In genomic region chr14:101113108-101113612, GRCh38 we compare ENCODE assay signal across 15 cellular contexts.
"Had no signal": no experiment of that assay in that cellular context is flagged by ENCODE, and none has a peak within 500 bp of the region (broad histone marks: within the 10 kb centered on the region; RNA-seq: fewer than 3 reads in every experiment).

No MANE protein-coding gene starts in this region.

- ATAC-seq: activated T-cell treated with anti-CD3 and anti-CD28 coated beads, Interleukin-2, amount 50 U/mL, for 72 hours; naive thymus-derived CD4-positive, alpha-beta T cell; upper lobe of right lung had no signal

- H3K36me3 ChIP-seq: esophagus squamous epithelium, upper lobe of right lung had no signal

- H3K27me3 ChIP-seq: esophagus squamous epithelium, upper lobe of right lung had no signal

- H3K4me1 ChIP-seq: esophagus squamous epithelium, upper lobe of right lung had no signal

- DNase-seq: activated CD4-positive, alpha-beta T cell treated with anti-CD3 and anti-CD28 coated beads, Interleukin-2, amount 50 U/mL, for 4 hours; activated gamma-delta T cell treated with Interleukin-2 at 50 U/mL for 16 hours; activated T-cell treated with anti-CD3 and anti-CD28 coated beads, Interleukin-2, amount 50 U/mL, for 72 hours; amniotic stem cell; central memory CD4-positive, alpha-beta T cell; esophagus squamous epithelium; hypothalamus; stimulated activated CD4-positive, alpha-beta T cell treated with anti-CD3 and anti-CD28 coated beads, Interleukin-15, amount 100 ng/mL, for 24 hours; stimulated activated CD4-positive, alpha-beta T cell treated with anti-CD3 and anti-CD28 coated beads, Interleukin-4, amount 100 ng/mL, for 1 hour; stimulated activated naive CD4-positive, alpha-beta T cell treated with Interleukin-2 at 50 U/mL for 16 hours; upper lobe of right lung had no signal

- H3K27ac ChIP-seq: coronary artery, esophagus squamous epithelium, SK-N-MC, skin epidermis, upper lobe of right lung had no signal

- H3K4me3 ChIP-seq: coronary artery, esophagus squamous epithelium, SK-N-MC, skin epidermis, upper lobe of right lung had no signal

- H3K9me3 ChIP-seq: esophagus squamous epithelium, upper lobe of right lung had no signal
